Comparison of ENCODE assay signal across 20 cellular contexts in genomic region chr2:241769819-241770184, GRCh38. TPM values are rescaled to one million over a fixed set of nuclear protein-coding genes. Genes with fewer than 3 reads are reported as not detected.
DNase-seq lines count a peak whose midpoint lies in the region; ATAC-seq and TF ChIP-seq lines count a peak whose summit lies in the region.
"Had no signal": no experiment of that assay in that cellular context is flagged by ENCODE, and none has a peak within 500 bp of the region (broad histone marks: within the 10 kb centered on the region; RNA-seq: fewer than 3 reads in every experiment).

No MANE protein-coding gene starts in this region.

- H3K27me3 ChIP-seq in A673 (replicated peaks; ENCODE audit: insufficient read depth, low read depth, low read length, poor library complexity): no peaks in the 10 kb centered on the region
- H3K27me3 ChIP-seq in BLaER1: no peaks in the 10 kb centered on the region
- no peaks in the 10 kb centered on the region for H3K27me3 ChIP-seq in NT2/D1 (ENCODE audit: insufficient read depth, insufficient read length)
- H3K27me3 ChIP-seq in osteoblast (ENCODE audit: insufficient read depth, low read length): peaks cover 8% of the 10 kb centered on the region
- H3K27me3 ChIP-seq in lower lobe of right lung (ENCODE audit: low read depth): peaks cover 24% of the 10 kb centered on the region
- no peaks in the 10 kb centered on the region for H3K27me3 ChIP-seq in CD4-positive, alpha-beta T cell (ENCODE audit: control insufficient read depth, insufficient read depth, low read length)

- H3K27me3 Mint-ChIP-seq in CD4-positive, alpha-beta T cell: no peaks in the 10 kb centered on the region

- H4K20me1 ChIP-seq in BLaER1 (no peaks in the 10 kb centered on the region), osteoblast (ENCODE audit: insufficient read depth, low read length) (no peaks in the 10 kb centered on the region)

- no peaks in the 10 kb centered on the region for H3K36me3 ChIP-seq in A673 (ENCODE audit: insufficient read depth, low read length, poor library complexity, severe bottlenecking)
- H3K36me3 ChIP-seq in BLaER1: peaks cover 4% of the 10 kb centered on the region; the same call in 1 of the 2 replicates
- H3K36me3 ChIP-seq in NT2/D1 (ENCODE audit: insufficient read depth, insufficient read length, low read length): no peaks in the 10 kb centered on the region
- no peaks in the 10 kb centered on the region for H3K36me3 ChIP-seq in osteoblast (ENCODE audit: insufficient read depth, low read length)
- H3K36me3 ChIP-seq in lower lobe of right lung: no peaks in the 10 kb centered on the region
- H3K36me3 ChIP-seq: SJCRH30 had no signal

- no peak overlapping the region for H3K27ac Mint-ChIP-seq in CD4-positive, alpha-beta T cell
- H3K27ac Mint-ChIP-seq: HFFc6 had no signal

- peak overlapping the region; percentile 58; the same call in 1 of the 2 replicates for H3K9ac ChIP-seq in BLaER1
- peak overlapping the region; percentile 61 for H3K9ac ChIP-seq in NT2/D1 (ENCODE audit: insufficient read length, low read depth)
- H3K9ac ChIP-seq: KMS-11 had no signal

- no peaks in the 10 kb centered on the region for H3K9me3 Mint-ChIP-seq in CD4-positive, alpha-beta T cell
- H3K9me3 Mint-ChIP-seq: HFFc6 had no signal

- H3K9me3 ChIP-seq in A673 (ENCODE audit: low read depth, low read length, poor library complexity, severe bottlenecking) (no peaks in the 10 kb centered on the region), BLaER1 (no peaks in the 10 kb centered on the region), NT2/D1 (ENCODE audit: insufficient read depth, low read length) (no peaks in the 10 kb centered on the region), osteoblast (ENCODE audit: low read depth, low read length) (no peaks in the 10 kb centered on the region), lower lobe of right lung (no peaks in the 10 kb centered on the region)
- no peaks in the 10 kb centered on the region for H3K9me3 ChIP-seq in CD4-positive, alpha-beta T cell (ENCODE audit: control insufficient read depth, low read length)
- H3K9me3 ChIP-seq: SJCRH30 had no signal

- H2AFZ ChIP-seq in osteoblast (ENCODE audit: low read length): no peak overlapping the region

- DNase-seq in A673 (ENCODE audit: low spot score) (no peak), NT2/D1 (ENCODE audit: low read depth, low spot score) (no peak), osteoblast (ENCODE audit: insufficient read length, low spot score, missing footprints) (peak; percentile 58), lower lobe of right lung (no peak)
- DNase-seq in stimulated activated CD4-positive, alpha-beta T cell treated with anti-CD3 and anti-CD28 coated beads, Interleukin-12 subunit alpha, Interleukin-12 subunit beta, amount 100 ng/mL, for 4 hours: no peak
- DNase-seq in CD4-positive, alpha-beta T cell: no peak
- DNase-seq: DMS 273 treated with DMSO at 0.1 percent for 48 hours, GDM1, HFFc6, NCI-H1092, NCI-H146, NCI-H2081 treated with DMSO at 0.1 percent for 48 hours, NCI-H510A, NCI-H774, PC-3, SJCRH30 had no signal

- intact Hi-C loops in A673 (cut with micrococcal nuclease; ENCODE audit: unreplicated experiment) (no loop called here), lower lobe of right lung (cut with DNase I) (no loop called here)
- intact Hi-C loops in CD4-positive, alpha-beta T cell (cut with DNase I, micrococcal nuclease): no loop called here

- H3K79me2 ChIP-seq in osteoblast (ENCODE audit: insufficient read depth, low read length): no peaks in the 10 kb centered on the region

- CTCF ChIA-PET in A673 (lab: Charles Lee): no interaction called here
- CTCF ChIA-PET in CD4-positive, alpha-beta T cell (lab: Charles Lee): no interaction called here

- peak overlapping the region; percentile 92 for H3K4me2 ChIP-seq in BLaER1
- H3K4me2 ChIP-seq in osteoblast (ENCODE audit: insufficient read depth, low read length): no peak overlapping the region
- H3K4me2 ChIP-seq: KMS-11 had no signal

- ATAC-seq in lower lobe of right lung: no peak
- no peak for ATAC-seq in CD4-positive, alpha-beta T cell (ENCODE audit: poor library complexity)
- ATAC-seq: PC-3 had no signal

- BruUV-seq in A673 (replicated peaks; lab: Mats Ljungman, UMichigan): no TSS peak

- H3K4me1 Mint-ChIP-seq in CD4-positive, alpha-beta T cell (ENCODE audit: low read depth): peaks cover 15% of the 10 kb centered on the region

- POLR2A ChIA-PET in A673 (lab: Charles Lee; ENCODE audit: low non-redundant PET): no interaction called here
- POLR2A ChIA-PET in CD4-positive, alpha-beta T cell (lab: Charles Lee): no interaction called here

- no peak overlapping the region for H3K4me3 ChIP-seq in A673 (ENCODE audit: low read depth, low read length, poor library complexity, severe bottlenecking)
- no peak overlapping the region for H3K4me3 ChIP-seq in BLaER1
- no peak overlapping the region for H3K4me3 ChIP-seq in NT2/D1 (ENCODE audit: insufficient read length, low read depth)
- no peak overlapping the region for H3K4me3 ChIP-seq in osteoblast (ENCODE audit: insufficient read depth, low read length)
- H3K4me3 ChIP-seq in lower lobe of right lung: no peak overlapping the region
- H3K4me3 ChIP-seq: SJCRH30 had no signal

- H3K4me3 Mint-ChIP-seq in CD4-positive, alpha-beta T cell: no peak overlapping the region
- H3K4me3 Mint-ChIP-seq: HFFc6 had no signal

- no peaks in the 10 kb centered on the region for H3K36me3 Mint-ChIP-seq in CD4-positive, alpha-beta T cell (ENCODE audit: low read depth)

- H3K4me1 ChIP-seq in A673 (ENCODE audit: insufficient read depth, low read length, poor library complexity, severe bottlenecking) (peaks cover 42% of the 10 kb centered on the region), BLaER1 (peaks cover 58% of the 10 kb centered on the region), NT2/D1 (ENCODE audit: insufficient read depth, insufficient read length) (peaks cover 25% of the 10 kb centered on the region), osteoblast (ENCODE audit: insufficient read depth, low read length) (peaks cover 7% of the 10 kb centered on the region), lower lobe of right lung (peaks cover 5% of the 10 kb centered on the region)

- TF ChIP-seq CTCF in A673 (conservative IDR thresholded peaks at IDR 0.05; ENCODE audit: low read depth, low read length): no peak
- no peak for TF ChIP-seq CTCF in osteoblast (IDR thresholded peaks at IDR 0.05; ENCODE audit: extremely low read depth, low read depth, low read length)
- no peak for TF ChIP-seq CTCF in lower lobe of right lung (IDR thresholded peaks at IDR 0.05)
- no peak for TF ChIP-seq CTCF in CD4-positive, alpha-beta T cell (IDR thresholded peaks at IDR 0.05)

- H3K27ac ChIP-seq in A673 (ENCODE audit: low read depth, low read length, poor library complexity, severe bottlenecking): peak overlapping the region; percentile 90
- H3K27ac ChIP-seq in BLaER1: peak overlapping the region; percentile 82
- no peak overlapping the region for H3K27ac ChIP-seq in osteoblast (ENCODE audit: low read depth, low read length)
- H3K27ac ChIP-seq in lower lobe of right lung: no peak overlapping the region
- no peak overlapping the region for H3K27ac ChIP-seq in CD4-positive, alpha-beta T cell (ENCODE audit: low read depth, low read length)
- H3K27ac ChIP-seq: KMS-11, SJCRH30 had no signal

RNA-seq across cellular contexts. Expression of gene GAL3ST2, which starts 6.8 kb away (rescaled TPM):
- 5.0 and 5.3 TPM in 2 replicates for total RNA-seq in A673 (2021)
- 0.29 and 0.36 TPM in 2 replicates for total RNA-seq in osteoblast
- total RNA-seq in lower lobe of right lung: not detected
- total RNA-seq in CD4-positive, alpha-beta T cell: 1 to 10 TPM; 1.5 to 1.9 TPM
- total RNA-seq: H4, MCF 10A, PC-3, SJCRH30 had no signal

RNA-seq across cellular contexts. Expression of gene D2HGDH, which starts 35.4 kb away (rescaled TPM):
- total RNA-seq in A673 (2021) (30.7 and 44.3 TPM in 2 replicates), osteoblast (14.1 and 15.6 TPM in 2 replicates), lower lobe of right lung (29.4 TPM)
- total RNA-seq in CD4-positive, alpha-beta T cell: 10 to 100 TPM; 27.6 to 30.6 TPM

RNA-seq across cellular contexts. Expression of gene NEU4, which starts 39.2 kb away (rescaled TPM):
- total RNA-seq in A673 (2021) (38.5 and 48.4 TPM in 2 replicates), osteoblast (not detected in 2 replicates), lower lobe of right lung (not detected)
- 1 to 10 TPM; 4.3 to 6.8 TPM for total RNA-seq in CD4-positive, alpha-beta T cell
- total RNA-seq: H4, MCF 10A, PC-3 had no signal

Comparison
In these comparisons a context has a peak if more than half of its experiments do, and no peak if none do; other contexts are left out.
1. H3K27ac ChIP-seq: peak in A673 (single experiment) and BLaER1 (single experiment); none in osteoblast (single experiment), lower lobe of right lung (single experiment) and CD4-positive, alpha-beta T cell (single experiment).